ENCODE assay signal across 16 cellular contexts in the genomic region with DNA sequence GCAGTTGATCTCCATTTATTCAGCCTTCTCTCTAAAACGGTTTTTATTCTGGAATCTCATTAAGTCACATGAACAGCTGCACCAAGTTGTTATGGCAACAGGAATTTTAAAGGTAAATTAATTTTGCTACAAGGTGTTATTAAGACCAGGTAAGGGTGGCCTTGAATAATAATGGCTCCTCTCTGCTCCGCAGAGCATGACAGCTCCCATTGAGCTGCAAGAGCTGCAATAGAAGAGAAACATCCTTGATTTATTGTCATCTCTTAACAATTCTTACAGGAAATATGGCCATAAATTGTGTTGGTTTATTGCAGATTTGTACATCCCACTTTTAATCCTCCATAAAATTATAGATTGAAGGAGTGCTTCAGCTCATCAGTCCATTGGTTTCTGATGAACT.
A peak's percentile ranks its signal among the peaks of the same experiment; 100 is the strongest.
DNase-seq lines count a peak whose midpoint lies in the region; ATAC-seq and TF ChIP-seq lines count a peak whose summit lies in the region.
"Had no signal": no experiment of that assay in that cellular context is flagged by ENCODE, and none has a peak within 500 bp of the region (broad histone marks: within the 10 kb centered on the region; RNA-seq: fewer than 3 reads in every experiment).

No MANE protein-coding gene starts in this region.

- no peaks in the 10 kb centered on the region for H3K36me3 ChIP-seq in neural cell (ENCODE audit: insufficient read depth, low read length)

- H2AFZ ChIP-seq in neural cell (ENCODE audit: low read depth, low read length), result no peak overlapping the region

- peak overlapping the region; percentile 4 for H3K9ac ChIP-seq in neural cell (ENCODE audit: low read length)

- peak overlapping the region; percentile 62 for H3K27ac ChIP-seq in neural cell (ENCODE audit: low read length)

- H3K27me3 ChIP-seq in neural cell (ENCODE audit: insufficient read depth, low read depth, low read length), result no peaks in the 10 kb centered on the region

- H3K9me2 ChIP-seq in neural cell (ENCODE audit: insufficient read depth, low read length), result no peaks in the 10 kb centered on the region

- no peak for TF ChIP-seq CTCF in neural cell (IDR thresholded peaks at IDR 0.05; ENCODE audit: poor library complexity, severe bottlenecking)

- H3K79me2 ChIP-seq in neural cell (replicated peaks; ENCODE audit: insufficient read depth, low read length), result no peaks in the 10 kb centered on the region

- peak; percentile 14 for TF ChIP-seq RAD21 in neural cell (conservative IDR thresholded peaks at IDR 0.05)

- TF ChIP-seq EP300 in neural cell (conservative IDR thresholded peaks at IDR 0.05; ENCODE audit: poor library complexity, severe bottlenecking), result peak; percentile 58

- H4K20me1 ChIP-seq in neural cell (ENCODE audit: insufficient read depth), result no peaks in the 10 kb centered on the region

- no peak for ATAC-seq in HG02938 (IDR thresholded peaks at IDR 0.05; ENCODE audit: unreplicated experiment)
- ATAC-seq: Panc1, SK-N-SH treated with all-trans-retinoic acid at 6 μM for 48 hours had no signal

- DNase-seq in NCI-H1105 (lab: John Stamatoyannopoulos, UW) (peak; percentile 40), NCI-H146 (lab: John Stamatoyannopoulos, UW) (peak; percentile 92), NCI-H748 treated with DMSO at 0.1 percent for 48 hours (lab: John Stamatoyannopoulos, UW) (peak; percentile 16), glomerular visceral epithelial cell (ENCODE audit: extremely low spot score) (no peak)
- no peak for DNase-seq in activated T-cell treated with anti-CD3 and anti-CD28 coated beads, Interleukin-2, amount 50 U/mL, for 48 hours
- DNase-seq: CD4-positive, CD25-positive, alpha-beta regulatory T cell; DMS79; Karpas-422; MV-4-11; NCI-H1694 treated with DMSO at 0.1 percent for 48 hours; NCI-H2107; NCI-H446 had no signal

- peaks cover 5% of the 10 kb centered on the region for H3F3A ChIP-seq in neural cell (ENCODE audit: insufficient read depth, low read length, poor library complexity, severe bottlenecking)

- H3K4me3 ChIP-seq in neural cell (ENCODE audit: low read length), result peak overlapping the region; percentile 38

- peak overlapping the region; percentile 18 for H3K4me2 ChIP-seq in neural cell (ENCODE audit: low read length)

- no peaks in the 10 kb centered on the region for H3K9me3 ChIP-seq in neural cell (ENCODE audit: low read length)

TF ChIP-seq in neural cell, 6 proteins besides CTCF, POLR2A, EP300 and RAD21:
- peak; percentile 11 for TF ChIP-seq POLR2AphosphoS5 (IDR thresholded peaks at IDR 0.05)
- TF ChIP-seq EZH2 (IDR thresholded peaks at IDR 0.05; ENCODE audit: borderline replicate concordance, insufficient read depth, low read length, poor library complexity, severe bottlenecking), result no peak

Comparison
In these comparisons a context has a peak if more than half of its experiments do, and no peak if none do; other contexts are left out.
1. DNase-seq: peak in NCI-H1105 (single experiment), NCI-H146 (single experiment) and NCI-H748 treated with DMSO at 0.1 percent for 48 hours (single experiment); none in activated T-cell treated with anti-CD3 and anti-CD28 coated beads, Interleukin-2, amount 50 U/mL, for 48 hours (0 of 2) and glomerular visceral epithelial cell (single experiment).